Comparison of ENCODE assay signal across 15 cellular contexts in genomic region chr12:87136330-87136976, GRCh38.
DNase-seq lines count a peak whose midpoint lies in the region; TF ChIP-seq lines count a peak whose summit lies in the region.
"Had no signal": no experiment of that assay in that cellular context is flagged by ENCODE, and none has a peak within 500 bp of the region (broad histone marks: within the 10 kb centered on the region; RNA-seq: fewer than 3 reads in every experiment).

No MANE protein-coding gene starts in this region.

- H3K27me3 ChIP-seq in MM.1S (replicated peaks; ENCODE audit: insufficient read depth, low read length) (no peaks in the 10 kb centered on the region), adipocyte (replicated peaks; ENCODE audit: control insufficient read depth, insufficient read depth, low read length) (no peaks in the 10 kb centered on the region)

- 0 out of 2 replicates have a peak overlapping the region, but pooled peaks have one; percentile 25 for H2AFZ ChIP-seq in MM.1S (ENCODE audit: low read length)

- H3K27ac ChIP-seq in MM.1S (ENCODE audit: low read length), result no peak overlapping the region
- H3K27ac ChIP-seq: lower lobe of right lung, WERI-Rb-1 had no signal

- peak; percentile 72 for DNase-seq in ACHN
- peak; percentile 37 for DNase-seq in MM.1S
- peak; percentile 78 for DNase-seq in adipocyte (ENCODE audit: low read depth)
- peak; percentile 28 for DNase-seq in kidney glomerular epithelial cell (lab: John Stamatoyannopoulos, UW)
- no peak for DNase-seq in CD1c-positive myeloid dendritic cell (ENCODE audit: extremely low spot score)
- no peak for DNase-seq in DMS153 (lab: John Stamatoyannopoulos, UW)
- no peak for DNase-seq in AG08395 (ENCODE audit: low spot score)
- no peak for DNase-seq in DMS153 treated with DMSO at 0.1 percent for 48 hours (lab: John Stamatoyannopoulos, UW; ENCODE audit: unreplicated experiment)
- DNase-seq: central memory CD4-positive, alpha-beta T cell; GF-D8; lower lobe of right lung; NCI-H1436 treated with DMSO at 0.1 percent for 48 hours; retina; WERI-Rb-1 had no signal

- H3K4me3 ChIP-seq in MM.1S (ENCODE audit: low read length) (no peak overlapping the region), adipocyte (ENCODE audit: low read length) (peak overlapping the region; percentile 39)
- H3K4me3 ChIP-seq: HAP-1, lower lobe of right lung had no signal

- H3F3A ChIP-seq in MM.1S (ENCODE audit: insufficient read depth, low read length), result no peaks in the 10 kb centered on the region

- no peaks in the 10 kb centered on the region for H3K79me2 ChIP-seq in MM.1S (ENCODE audit: low read length)

- H3K4me2 ChIP-seq in MM.1S (ENCODE audit: low read depth, low read length), result peak overlapping the region; percentile 20; the same call in 1 of the 2 replicates

- H3K9me3 ChIP-seq in MM.1S (replicated peaks; ENCODE audit: insufficient read depth, low read length), result no peaks in the 10 kb centered on the region
- H3K9me3 ChIP-seq in adipocyte (ENCODE audit: control insufficient read depth, low read length), result peaks cover 3% of the 10 kb centered on the region
- H3K9me3 ChIP-seq: HAP-1, lower lobe of right lung had no signal

- in situ Hi-C loops in ACHN (cut with HindIII; ENCODE audit: low pct_ligation_motif_present, low pct_unique_long_range_greater_than_20kb, low sequenced_read_pairs), result no loop called here

- H4K20me1 ChIP-seq in MM.1S (ENCODE audit: insufficient read depth, low read length), result no peaks in the 10 kb centered on the region

- H3K36me3 ChIP-seq in MM.1S (replicated peaks; ENCODE audit: insufficient read depth, low read length) (no peaks in the 10 kb centered on the region), adipocyte (ENCODE audit: control insufficient read depth, insufficient read depth, low read length, severe bottlenecking) (no peaks in the 10 kb centered on the region)
- H3K36me3 ChIP-seq: HAP-1, lower lobe of right lung, WERI-Rb-1 had no signal

- no peaks in the 10 kb centered on the region for H3K9me2 ChIP-seq in MM.1S (replicated peaks; ENCODE audit: insufficient read depth, low read length)

- H3K9ac ChIP-seq in MM.1S (ENCODE audit: low read length) (no peak overlapping the region), adipocyte (ENCODE audit: low read length) (peak overlapping the region; percentile 47)

- TF ChIP-seq CTCF in MM.1S (IDR thresholded peaks at IDR 0.05; ENCODE audit: low read length), result no peak

- H3K4me1 ChIP-seq in MM.1S (ENCODE audit: low read length), result 0 out of 2 replicates have a peak, but pooled peaks cover 9% of the 10 kb centered on the region
- H3K4me1 ChIP-seq in adipocyte (ENCODE audit: control insufficient read depth, insufficient read depth, low read length), result peaks cover 23% of the 10 kb centered on the region
- H3K4me1 ChIP-seq: HAP-1, lower lobe of right lung had no signal

Comparison
In these comparisons a context has a peak if more than half of its experiments do, and no peak if none do; other contexts are left out.
1. DNase-seq: peak in ACHN (single experiment), MM.1S (single experiment), adipocyte (single experiment) and kidney glomerular epithelial cell (single experiment); none in CD1c-positive myeloid dendritic cell (single experiment), DMS153 (single experiment), AG08395 (single experiment) and DMS153 treated with DMSO at 0.1 percent for 48 hours (single experiment).